In the genomic region with DNA sequence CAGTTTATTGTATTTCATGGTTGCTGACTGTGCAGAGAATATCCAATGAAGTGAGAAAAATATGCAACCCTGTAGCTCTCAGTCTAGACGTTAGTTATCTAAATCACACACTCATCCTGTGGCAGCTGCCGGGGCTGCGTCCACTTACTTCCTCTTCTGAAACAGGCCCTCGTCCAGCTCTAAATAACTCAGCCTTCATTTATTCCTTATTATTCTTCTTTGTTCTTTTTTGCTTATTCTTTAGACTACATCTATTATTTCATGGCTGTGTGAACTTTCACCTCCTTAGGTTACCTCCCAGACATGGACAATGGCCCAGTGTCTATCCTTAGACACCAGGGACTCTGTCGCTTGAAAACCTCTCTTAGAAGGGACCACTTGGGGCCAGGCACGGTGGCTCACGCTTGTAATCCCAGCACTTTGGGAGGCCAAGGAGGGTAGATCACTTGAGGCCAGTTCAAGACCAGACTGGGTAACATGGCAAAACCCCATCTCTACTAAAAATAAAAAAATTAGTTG, we compare ENCODE assay signal across 1 cellular context.
A peak's percentile ranks its signal among the peaks of the same experiment; 100 is the strongest.
TF ChIP-seq lines count a peak whose summit lies in the region.

No MANE protein-coding gene starts in this region.

TF ChIP-seq in K562, 482 proteins besides CTCF, POLR2A, EP300 and RAD21 (continues in another document):
- TF ChIP-seq, protein P1, sequence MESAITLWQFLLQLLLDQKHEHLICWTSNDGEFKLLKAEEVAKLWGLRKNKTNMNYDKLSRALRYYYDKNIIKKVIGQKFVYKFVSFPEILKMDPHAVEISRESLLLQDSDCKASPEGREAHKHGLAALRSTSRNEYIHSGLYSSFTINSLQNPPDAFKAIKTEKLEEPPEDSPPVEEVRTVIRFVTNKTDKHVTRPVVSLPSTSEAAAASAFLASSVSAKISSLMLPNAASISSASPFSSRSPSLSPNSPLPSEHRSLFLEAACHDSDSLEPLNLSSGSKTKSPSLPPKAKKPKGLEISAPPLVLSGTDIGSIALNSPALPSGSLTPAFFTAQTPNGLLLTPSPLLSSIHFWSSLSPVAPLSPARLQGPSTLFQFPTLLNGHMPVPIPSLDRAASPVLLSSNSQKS (CRISPR knock-in tag; IDR thresholded peaks at IDR 0.05): no peak
- no peak for TF ChIP-seq TFAM (CRISPR knock-in tag; conservative IDR thresholded peaks at IDR 0.05)
- TF ChIP-seq MEIS2 (IDR thresholded peaks at IDR 0.05; ENCODE audit: partially characterized antibody): peak; percentile 67
- no peak for TF ChIP-seq GATAD2B (IDR thresholded peaks at IDR 0.05; ENCODE audit: borderline replicate concordance)
- TF ChIP-seq, protein P2, sequence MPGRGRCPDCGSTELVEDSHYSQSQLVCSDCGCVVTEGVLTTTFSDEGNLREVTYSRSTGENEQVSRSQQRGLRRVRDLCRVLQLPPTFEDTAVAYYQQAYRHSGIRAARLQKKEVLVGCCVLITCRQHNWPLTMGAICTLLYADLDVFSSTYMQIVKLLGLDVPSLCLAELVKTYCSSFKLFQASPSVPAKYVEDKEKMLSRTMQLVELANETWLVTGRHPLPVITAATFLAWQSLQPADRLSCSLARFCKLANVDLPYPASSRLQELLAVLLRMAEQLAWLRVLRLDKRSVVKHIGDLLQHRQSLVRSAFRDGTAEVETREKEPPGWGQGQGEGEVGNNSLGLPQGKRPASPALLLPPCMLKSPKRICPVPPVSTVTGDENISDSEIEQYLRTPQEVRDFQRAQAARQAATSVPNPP (IDR thresholded peaks at IDR 0.05; ENCODE audit: borderline replicate concordance, insufficient read depth, insufficient read length): no peak
- no peak for TF ChIP-seq ZNF217 (CRISPR knock-in tag; IDR thresholded peaks at IDR 0.05)
- TF ChIP-seq KDM4B (IDR thresholded peaks at IDR 0.05; ENCODE audit: borderline replicate concordance in 2 of 2, low read depth in 1 of 2): no peak
- TF ChIP-seq CREM (IDR thresholded peaks at IDR 0.05; ENCODE audit: low read depth): peak; percentile 71; the same call in 1 of the 2 replicates
- TF ChIP-seq, protein P3, sequence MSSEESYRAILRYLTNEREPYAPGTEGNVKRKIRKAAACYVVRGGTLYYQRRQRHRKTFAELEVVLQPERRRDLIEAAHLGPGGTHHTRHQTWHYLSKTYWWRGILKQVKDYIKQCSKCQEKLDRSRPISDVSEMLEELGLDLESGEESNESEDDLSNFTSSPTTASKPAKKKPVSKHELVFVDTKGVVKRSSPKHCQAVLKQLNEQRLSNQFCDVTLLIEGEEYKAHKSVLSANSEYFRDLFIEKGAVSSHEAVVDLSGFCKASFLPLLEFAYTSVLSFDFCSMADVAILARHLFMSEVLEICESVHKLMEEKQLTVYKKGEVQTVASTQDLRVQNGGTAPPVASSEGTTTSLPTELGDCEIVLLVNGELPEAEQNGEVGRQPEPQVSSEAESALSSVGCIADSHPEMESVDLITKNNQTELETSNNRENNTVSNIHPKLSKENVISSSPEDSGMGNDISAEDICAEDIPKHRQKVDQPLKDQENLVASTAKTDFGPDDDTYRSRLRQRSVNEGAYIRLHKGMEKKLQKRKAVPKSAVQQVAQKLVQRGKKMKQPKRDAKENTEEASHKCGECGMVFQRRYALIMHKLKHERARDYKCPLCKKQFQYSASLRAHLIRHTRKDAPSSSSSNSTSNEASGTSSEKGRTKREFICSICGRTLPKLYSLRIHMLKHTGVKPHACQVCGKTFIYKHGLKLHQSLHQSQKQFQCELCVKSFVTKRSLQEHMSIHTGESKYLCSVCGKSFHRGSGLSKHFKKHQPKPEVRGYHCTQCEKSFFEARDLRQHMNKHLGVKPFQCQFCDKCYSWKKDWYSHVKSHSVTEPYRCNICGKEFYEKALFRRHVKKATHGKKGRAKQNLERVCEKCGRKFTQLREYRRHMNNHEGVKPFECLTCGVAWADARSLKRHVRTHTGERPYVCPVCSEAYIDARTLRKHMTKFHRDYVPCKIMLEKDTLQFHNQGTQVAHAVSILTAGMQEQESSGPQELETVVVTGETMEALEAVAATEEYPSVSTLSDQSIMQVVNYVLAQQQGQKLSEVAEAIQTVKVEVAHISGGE (CRISPR knock-in tag; IDR thresholded peaks at IDR 0.05): peak in 1 of 3 experiments; percentile 43; a peak in 1 of 6 replicates
- TF ChIP-seq, protein P4, sequence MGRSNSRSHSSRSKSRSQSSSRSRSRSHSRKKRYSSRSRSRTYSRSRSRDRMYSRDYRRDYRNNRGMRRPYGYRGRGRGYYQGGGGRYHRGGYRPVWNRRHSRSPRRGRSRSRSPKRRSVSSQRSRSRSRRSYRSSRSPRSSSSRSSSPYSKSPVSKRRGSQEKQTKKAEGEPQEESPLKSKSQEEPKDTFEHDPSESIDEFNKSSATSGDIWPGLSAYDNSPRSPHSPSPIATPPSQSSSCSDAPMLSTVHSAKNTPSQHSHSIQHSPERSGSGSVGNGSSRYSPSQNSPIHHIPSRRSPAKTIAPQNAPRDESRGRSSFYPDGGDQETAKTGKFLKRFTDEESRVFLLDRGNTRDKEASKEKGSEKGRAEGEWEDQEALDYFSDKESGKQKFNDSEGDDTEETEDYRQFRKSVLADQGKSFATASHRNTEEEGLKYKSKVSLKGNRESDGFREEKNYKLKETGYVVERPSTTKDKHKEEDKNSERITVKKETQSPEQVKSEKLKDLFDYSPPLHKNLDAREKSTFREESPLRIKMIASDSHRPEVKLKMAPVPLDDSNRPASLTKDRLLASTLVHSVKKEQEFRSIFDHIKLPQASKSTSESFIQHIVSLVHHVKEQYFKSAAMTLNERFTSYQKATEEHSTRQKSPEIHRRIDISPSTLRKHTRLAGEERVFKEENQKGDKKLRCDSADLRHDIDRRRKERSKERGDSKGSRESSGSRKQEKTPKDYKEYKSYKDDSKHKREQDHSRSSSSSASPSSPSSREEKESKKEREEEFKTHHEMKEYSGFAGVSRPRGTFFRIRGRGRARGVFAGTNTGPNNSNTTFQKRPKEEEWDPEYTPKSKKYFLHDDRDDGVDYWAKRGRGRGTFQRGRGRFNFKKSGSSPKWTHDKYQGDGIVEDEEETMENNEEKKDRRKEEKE (IDR thresholded peaks at IDR 0.05; ENCODE audit: borderline replicate concordance in 1 of 2, control insufficient read depth in 1 of 2, low read depth in 2 of 2, low read length in 1 of 2): no peak
- no peak for TF ChIP-seq TCF7 (IDR thresholded peaks at IDR 0.05; ENCODE audit: borderline replicate concordance)
- TF ChIP-seq NR2C2 (CRISPR knock-in tag; IDR thresholded peaks at IDR 0.05): no peak
- peak; percentile 69 for TF ChIP-seq NR2C2 (tag; IDR thresholded peaks at IDR 0.05)
- TF ChIP-seq CCAR2 (IDR thresholded peaks at IDR 0.05; ENCODE audit: low read depth, low read length): no peak
- no peak for TF ChIP-seq ZNF134 (CRISPR knock-in tag; conservative IDR thresholded peaks at IDR 0.05)
- TF ChIP-seq, protein P5, sequence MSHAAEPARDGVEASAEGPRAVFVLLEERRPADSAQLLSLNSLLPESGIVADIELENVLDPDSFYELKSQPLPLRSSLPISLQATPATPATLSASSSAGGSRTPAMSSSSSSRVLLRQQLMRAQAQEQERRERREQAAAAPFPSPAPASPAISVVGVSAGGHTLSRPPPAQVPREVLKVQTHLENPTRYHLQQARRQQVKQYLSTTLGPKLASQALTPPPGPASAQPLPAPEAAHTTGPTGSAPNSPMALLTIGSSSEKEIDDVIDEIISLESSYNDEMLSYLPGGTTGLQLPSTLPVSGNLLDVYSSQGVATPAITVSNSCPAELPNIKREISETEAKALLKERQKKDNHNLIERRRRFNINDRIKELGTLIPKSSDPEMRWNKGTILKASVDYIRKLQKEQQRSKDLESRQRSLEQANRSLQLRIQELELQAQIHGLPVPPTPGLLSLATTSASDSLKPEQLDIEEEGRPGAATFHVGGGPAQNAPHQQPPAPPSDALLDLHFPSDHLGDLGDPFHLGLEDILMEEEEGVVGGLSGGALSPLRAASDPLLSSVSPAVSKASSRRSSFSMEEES (CRISPR knock-in tag; IDR thresholded peaks at IDR 0.05): no peak; the same call in 1 of the 2 replicates
- no peak for TF ChIP-seq GTF2E2 (tag; IDR thresholded peaks at IDR 0.05)
- TF ChIP-seq, protein P6, sequence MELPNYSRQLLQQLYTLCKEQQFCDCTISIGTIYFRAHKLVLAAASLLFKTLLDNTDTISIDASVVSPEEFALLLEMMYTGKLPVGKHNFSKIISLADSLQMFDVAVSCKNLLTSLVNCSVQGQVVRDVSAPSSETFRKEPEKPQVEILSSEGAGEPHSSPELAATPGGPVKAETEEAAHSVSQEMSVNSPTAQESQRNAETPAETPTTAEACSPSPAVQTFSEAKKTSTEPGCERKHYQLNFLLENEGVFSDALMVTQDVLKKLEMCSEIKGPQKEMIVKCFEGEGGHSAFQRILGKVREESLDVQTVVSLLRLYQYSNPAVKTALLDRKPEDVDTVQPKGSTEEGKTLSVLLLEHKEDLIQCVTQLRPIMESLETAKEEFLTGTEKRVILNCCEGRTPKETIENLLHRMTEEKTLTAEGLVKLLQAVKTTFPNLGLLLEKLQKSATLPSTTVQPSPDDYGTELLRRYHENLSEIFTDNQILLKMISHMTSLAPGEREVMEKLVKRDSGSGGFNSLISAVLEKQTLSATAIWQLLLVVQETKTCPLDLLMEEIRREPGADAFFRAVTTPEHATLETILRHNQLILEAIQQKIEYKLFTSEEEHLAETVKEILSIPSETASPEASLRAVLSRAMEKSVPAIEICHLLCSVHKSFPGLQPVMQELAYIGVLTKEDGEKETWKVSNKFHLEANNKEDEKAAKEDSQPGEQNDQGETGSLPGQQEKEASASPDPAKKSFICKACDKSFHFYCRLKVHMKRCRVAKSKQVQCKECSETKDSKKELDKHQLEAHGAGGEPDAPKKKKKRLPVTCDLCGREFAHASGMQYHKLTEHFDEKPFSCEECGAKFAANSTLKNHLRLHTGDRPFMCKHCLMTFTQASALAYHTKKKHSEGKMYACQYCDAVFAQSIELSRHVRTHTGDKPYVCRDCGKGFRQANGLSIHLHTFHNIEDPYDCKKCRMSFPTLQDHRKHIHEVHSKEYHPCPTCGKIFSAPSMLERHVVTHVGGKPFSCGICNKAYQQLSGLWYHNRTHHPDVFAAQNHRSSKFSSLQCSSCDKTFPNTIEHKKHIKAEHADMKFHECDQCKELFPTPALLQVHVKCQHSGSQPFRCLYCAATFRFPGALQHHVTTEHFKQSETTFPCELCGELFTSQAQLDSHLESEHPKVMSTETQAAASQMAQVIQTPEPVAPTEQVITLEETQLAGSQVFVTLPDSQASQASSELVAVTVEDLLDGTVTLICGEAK (IDR thresholded peaks at IDR 0.05): no peak
- TF ChIP-seq, protein P6 (CRISPR knock-in tag; IDR thresholded peaks at IDR 0.05): no peak
- TF ChIP-seq, protein P7, sequence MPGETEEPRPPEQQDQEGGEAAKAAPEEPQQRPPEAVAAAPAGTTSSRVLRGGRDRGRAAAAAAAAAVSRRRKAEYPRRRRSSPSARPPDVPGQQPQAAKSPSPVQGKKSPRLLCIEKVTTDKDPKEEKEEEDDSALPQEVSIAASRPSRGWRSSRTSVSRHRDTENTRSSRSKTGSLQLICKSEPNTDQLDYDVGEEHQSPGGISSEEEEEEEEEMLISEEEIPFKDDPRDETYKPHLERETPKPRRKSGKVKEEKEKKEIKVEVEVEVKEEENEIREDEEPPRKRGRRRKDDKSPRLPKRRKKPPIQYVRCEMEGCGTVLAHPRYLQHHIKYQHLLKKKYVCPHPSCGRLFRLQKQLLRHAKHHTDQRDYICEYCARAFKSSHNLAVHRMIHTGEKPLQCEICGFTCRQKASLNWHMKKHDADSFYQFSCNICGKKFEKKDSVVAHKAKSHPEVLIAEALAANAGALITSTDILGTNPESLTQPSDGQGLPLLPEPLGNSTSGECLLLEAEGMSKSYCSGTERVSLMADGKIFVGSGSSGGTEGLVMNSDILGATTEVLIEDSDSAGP (CRISPR knock-in tag; IDR thresholded peaks at IDR 0.05): no peak
- TF ChIP-seq SMARCC2 (IDR thresholded peaks at IDR 0.05; ENCODE audit: low read depth): no peak; the same call in 1 of the 2 replicates
- TF ChIP-seq CHD1 (IDR thresholded peaks at IDR 0.05; ENCODE audit: low read length): no peak
- TF ChIP-seq ILK (tag; IDR thresholded peaks at IDR 0.05; ENCODE audit: borderline replicate concordance, low read depth): no peak
- peak; percentile 65; the same call in 1 of the 2 replicates for TF ChIP-seq ZKSCAN8 (CRISPR knock-in tag; IDR thresholded peaks at IDR 0.05)
- TF ChIP-seq, protein P8, sequence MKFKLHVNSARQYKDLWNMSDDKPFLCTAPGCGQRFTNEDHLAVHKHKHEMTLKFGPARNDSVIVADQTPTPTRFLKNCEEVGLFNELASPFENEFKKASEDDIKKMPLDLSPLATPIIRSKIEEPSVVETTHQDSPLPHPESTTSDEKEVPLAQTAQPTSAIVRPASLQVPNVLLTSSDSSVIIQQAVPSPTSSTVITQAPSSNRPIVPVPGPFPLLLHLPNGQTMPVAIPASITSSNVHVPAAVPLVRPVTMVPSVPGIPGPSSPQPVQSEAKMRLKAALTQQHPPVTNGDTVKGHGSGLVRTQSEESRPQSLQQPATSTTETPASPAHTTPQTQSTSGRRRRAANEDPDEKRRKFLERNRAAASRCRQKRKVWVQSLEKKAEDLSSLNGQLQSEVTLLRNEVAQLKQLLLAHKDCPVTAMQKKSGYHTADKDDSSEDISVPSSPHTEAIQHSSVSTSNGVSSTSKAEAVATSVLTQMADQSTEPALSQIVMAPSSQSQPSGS (CRISPR knock-in tag; IDR thresholded peaks at IDR 0.05): no peak
- TF ChIP-seq BACH1 (tag; IDR thresholded peaks at IDR 0.05): peak; percentile 50; the same call in 1 of the 2 replicates
- 0 out of 3 replicates have a peak, but pooled peaks of 1 of the 2 experiments have one; percentile 20 for TF ChIP-seq CBX3 (IDR thresholded peaks at IDR 0.05; ENCODE audit: borderline replicate concordance in 1 of 2, low read length in 2 of 2)
